ENCODE assay signal across 8 cellular contexts in the genomic region with DNA sequence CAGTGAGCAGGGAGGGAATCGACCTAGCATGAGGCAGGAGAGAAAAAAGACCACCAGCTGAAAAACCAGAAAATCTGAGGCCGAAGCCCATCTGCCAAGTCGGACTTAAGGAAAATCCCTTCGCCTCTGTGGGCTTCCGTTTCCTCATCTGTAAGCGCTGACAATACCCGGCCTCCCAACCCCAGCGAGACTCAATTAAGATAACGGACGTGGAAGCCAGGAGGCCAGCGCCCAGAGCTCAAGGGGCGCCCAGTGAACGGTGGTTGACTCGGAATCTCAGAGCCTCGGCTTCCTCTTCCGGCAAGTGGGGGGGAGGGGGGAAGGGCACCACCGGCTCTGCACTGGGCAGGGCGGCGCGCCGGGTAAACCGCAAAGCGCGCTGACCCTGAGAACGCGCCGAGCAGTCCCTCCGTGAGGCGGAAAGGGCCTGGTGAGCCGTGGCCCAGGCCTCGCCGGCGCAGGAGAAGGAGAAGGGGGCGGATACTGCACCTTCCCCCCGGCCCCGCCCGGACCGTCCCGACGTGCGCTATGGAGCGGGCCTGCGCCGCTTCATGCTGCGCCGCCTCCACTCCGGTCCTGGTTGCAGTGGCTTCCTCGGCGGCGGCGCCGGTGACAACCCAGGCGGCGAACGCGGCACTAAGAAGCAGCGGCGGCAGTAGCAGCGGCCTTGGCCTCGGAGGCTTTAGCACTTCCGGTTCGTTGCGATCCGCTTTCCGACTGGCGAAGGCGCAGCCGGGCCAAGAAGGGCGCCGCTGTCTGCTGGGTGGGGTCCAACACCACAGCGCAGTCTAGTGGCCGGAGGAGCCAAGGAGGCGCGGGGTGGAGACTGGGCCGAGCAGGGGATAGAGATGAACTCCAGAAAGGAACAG. TPM values are rescaled to one million over a fixed set of nuclear protein-coding genes. Genes with fewer than 3 reads are reported as not detected.
A peak's percentile ranks its signal among the peaks of the same experiment; 100 is the strongest.
DNase-seq lines count a peak whose midpoint lies in the region; ATAC-seq lines count a peak whose summit lies in the region.

A gene (minus strand): TSS at position 693 of the 869 bp plus-strand sequence. CDS start 5,136 bp downstream, outside the sequence.

- WGBS in mesodermal cell (ENCODE audit: insufficient coverage in 2 of 2), 2 experiments, result 0% methylated on average over 48 to 69 of the region's 75 CpGs

- peak within 1 kb of the TSS; percentile 98 for H3K4me3 ChIP-seq in NT2/D1 (ENCODE audit: insufficient read length, low read depth)
- peak within 1 kb of the TSS; percentile 92 for H3K4me3 ChIP-seq in mesodermal cell (ENCODE audit: extremely low read depth, insufficient read depth, low read length, poor library complexity, severe bottlenecking)

- peak within 1 kb of the TSS; percentile 99 for H3K9ac ChIP-seq in NT2/D1 (ENCODE audit: insufficient read length, low read depth)

- H3K27ac ChIP-seq in mesodermal cell (ENCODE audit: low read depth, low read length, severe bottlenecking), result peak within 1 kb of the TSS; percentile 96

- H3K9me3 ChIP-seq in NT2/D1 (ENCODE audit: insufficient read depth, low read length) (no peaks in the 10 kb centered on the region), mesodermal cell (ENCODE audit: control insufficient read depth, low read length) (no peaks in the 10 kb centered on the region)

- H3K36me3 ChIP-seq in NT2/D1 (ENCODE audit: insufficient read depth, insufficient read length, low read length) (peaks cover 34% of the 10 kb centered on the region), mesodermal cell (ENCODE audit: control insufficient read depth, insufficient read depth, low read length) (peaks cover 19% of the 10 kb centered on the region)

- in situ Hi-C loops in Caki2 (cut with HindIII; ENCODE audit: low pct_unique_long_range_greater_than_20kb, low sequenced_read_pairs), result no loop called here
- in situ Hi-C loops in endometrial microvascular endothelial cells (cut with HindIII; ENCODE audit: inconsistent ontology term, low pct_unique_long_range_greater_than_20kb, low sequenced_read_pairs), result no loop called here

- H3K4me1 ChIP-seq in NT2/D1 (ENCODE audit: insufficient read depth, insufficient read length) (no peaks in the 10 kb centered on the region), mesodermal cell (ENCODE audit: control insufficient read depth, insufficient read depth, low read length, poor library complexity, severe bottlenecking) (peaks cover 9% of the 10 kb centered on the region)

- ATAC-seq in GM21367 (IDR thresholded peaks at IDR 0.05; ENCODE audit: unreplicated experiment), result peak; percentile 76

- DNase-seq in Caki2 (ENCODE audit: low read depth), result peak; percentile 89
- DNase-seq in HUDEP-2 (lab: John Stamatoyannopoulos, UW; ENCODE audit: unreplicated experiment in 76 of 76), result peak; percentile 37 to 94 (median 88)
- peak; percentile 96 for DNase-seq in NT2/D1 (ENCODE audit: low read depth, low spot score)
- DNase-seq in activated CD8-positive, alpha-beta memory T cell treated with anti-CD3 and anti-CD28 coated beads, Interleukin-2, amount 50 U/mL, for 1 hour (ENCODE audit: extremely low read depth), result peak; percentile 74
- DNase-seq in stimulated activated CD8-positive, alpha-beta memory T cell treated with anti-CD3 and anti-CD28 coated beads, Interleukin-15, amount 100 ng/mL, for 48 hours (ENCODE audit: low read depth in 2 of 2), result peak; percentile 91 to 92

- no peaks in the 10 kb centered on the region for H3K27me3 ChIP-seq in NT2/D1 (ENCODE audit: insufficient read depth, insufficient read length)

RNA-seq across cellular contexts. Expression of the gene that starts here (rescaled TPM):
- 8.8 and 23.5 TPM in 2 replicates for total RNA-seq in Caki2 (2014; rRNA removed; shearing (Covaris generic); ENCODE audit: low replicate concordance)
- total RNA-seq in endometrial microvascular endothelial cells (ENCODE audit: inconsistent ontology term), result 25.6 TPM
- 25.8 TPM for polyA plus RNA-seq in mesodermal cell (2013, experiment 1 of 2)
- 25.2 TPM for polyA plus RNA-seq in mesodermal cell (2013, experiment 2 of 2)

Comparison
In these comparisons a context has a peak if more than half of its experiments do, and no peak if none do; other contexts are left out.
1. Peak in every context shown above with its lines: DNase-seq, ATAC-seq, H3K4me3 ChIP-seq and H3K27ac ChIP-seq.